18 cellular contexts compared by ENCODE assay signal in genomic region chr11:873723-874122, GRCh38. TPM values are rescaled to one million over a fixed set of nuclear protein-coding genes. Genes with fewer than 3 reads are reported as not detected.
DNase-seq lines count a peak whose midpoint lies in the region; ATAC-seq and TF ChIP-seq lines count a peak whose summit lies in the region.
"Had no signal": no experiment of that assay in that cellular context is flagged by ENCODE, and none has a peak within 500 bp of the region (broad histone marks: within the 10 kb centered on the region; RNA-seq: fewer than 3 reads in every experiment).

No MANE protein-coding gene starts in this region.

- H3K9me3 Mint-ChIP-seq in Calu3 (ENCODE audit: low read depth, unreplicated experiment) (no peaks in the 10 kb centered on the region), nephron progenitor cell (no peaks in the 10 kb centered on the region)
- H3K9me3 Mint-ChIP-seq: CD4-positive, CD25-positive, alpha-beta regulatory T cell had no signal

- DNase-seq in Calu3 (no peak), SJCRH30 (peak; percentile 63 to 80), fibroblast of villous mesenchyme (ENCODE audit: low read depth) (peak; percentile 40), nephron progenitor cell (no peak), NCI-H2107 (lab: John Stamatoyannopoulos, UW) (no peak), amygdala (lab: John Stamatoyannopoulos, UW) (no peak), substantia nigra (lab: John Stamatoyannopoulos, UW) (no peak)
- DNase-seq: ACHN; CD4-positive, CD25-positive, alpha-beta regulatory T cell; DMS153; DMS79 treated with DMSO at 0.1 percent for 48 hours; EL had no signal

- H3K27ac ChIP-seq in SJCRH30 (peak overlapping the region; percentile 84), substantia nigra (ENCODE audit: low read depth, low read length, poor library complexity, severe bottlenecking) (no peak overlapping the region)
- H3K27ac ChIP-seq: BLaER1 treated with 17β-estradiol and CSF1 and Interleukin-3, amounts not matched to agents 10 nM and 100 nM had no signal

- no peaks in the 10 kb centered on the region for H3K27me3 ChIP-seq in SJCRH30
- H3K27me3 ChIP-seq: BLaER1 treated with 17β-estradiol and CSF1 and Interleukin-3, amounts not matched to agents 10 nM and 100 nM had no signal

- TF ChIP-seq CTCF in Calu3 (IDR thresholded peaks at IDR 0.05; ENCODE audit: unreplicated experiment) (no peak), fibroblast of villous mesenchyme (IDR thresholded peaks at IDR 0.05; ENCODE audit: insufficient read depth, low read depth, low read length) (no peak), nephron progenitor cell (IDR thresholded peaks at IDR 0.05) (no peak)

- peaks cover 42% of the 10 kb centered on the region for H3K36me3 Mint-ChIP-seq in Calu3 (ENCODE audit: insufficient read depth, unreplicated experiment)
- H3K36me3 Mint-ChIP-seq in nephron progenitor cell (ENCODE audit: low read depth): peaks cover 31% of the 10 kb centered on the region

- no peaks in the 10 kb centered on the region for H3K27me3 Mint-ChIP-seq in Calu3 (ENCODE audit: unreplicated experiment)
- H3K27me3 Mint-ChIP-seq in nephron progenitor cell (ENCODE audit: low read depth, poor library complexity): no peaks in the 10 kb centered on the region
- H3K27me3 Mint-ChIP-seq: CD4-positive, CD25-positive, alpha-beta regulatory T cell had no signal

- CTCF ChIA-PET in Calu3 (lab: Charles Lee): no interaction called here

- no peak overlapping the region for H3K4me3 Mint-ChIP-seq in Calu3 (ENCODE audit: low read depth, unreplicated experiment)
- H3K4me3 Mint-ChIP-seq in nephron progenitor cell: no peak overlapping the region
- H3K4me3 Mint-ChIP-seq: CD4-positive, CD25-positive, alpha-beta regulatory T cell had no signal

- H3K9me3 ChIP-seq in SJCRH30 (replicated peaks): no peaks in the 10 kb centered on the region
- H3K9me3 ChIP-seq: BLaER1 treated with 17β-estradiol and CSF1 and Interleukin-3, amounts not matched to agents 10 nM and 100 nM had no signal

- H3K27ac Mint-ChIP-seq in Calu3 (ENCODE audit: unreplicated experiment) (no peak overlapping the region), nephron progenitor cell (peak overlapping the region; percentile 66)
- H3K27ac Mint-ChIP-seq: CD4-positive, CD25-positive, alpha-beta regulatory T cell had no signal

- peaks cover 23% of the 10 kb centered on the region for H3K4me1 ChIP-seq in SJCRH30
- H3K4me1 ChIP-seq: BLaER1 treated with 17β-estradiol and CSF1 and Interleukin-3, amounts not matched to agents 10 nM and 100 nM had no signal

- H3K36me3 ChIP-seq in SJCRH30: peaks cover 5% of the 10 kb centered on the region; the same call in 1 of the 2 replicates

- H3K4me1 Mint-ChIP-seq in Calu3 (ENCODE audit: low read depth, unreplicated experiment) (no peaks in the 10 kb centered on the region), nephron progenitor cell (peaks cover 10% of the 10 kb centered on the region)

- ATAC-seq in HG02610 (IDR thresholded peaks at IDR 0.05; ENCODE audit: unreplicated experiment): no peak
- ATAC-seq: HCT116 had no signal

- H3K4me3 ChIP-seq in SJCRH30 (no peak overlapping the region), fibroblast of villous mesenchyme (ENCODE audit: low read depth, low read length) (no peak overlapping the region)
- H3K4me3 ChIP-seq: BLaER1 treated with 17β-estradiol and CSF1 and Interleukin-3, amounts not matched to agents 10 nM and 100 nM had no signal

- intact Hi-C loops in Calu3 (cut with micrococcal nuclease; ENCODE audit: unreplicated experiment): no loop called here

- TSS peak; percentile 16 for BruUV-seq in Calu3 (replicated peaks; lab: Mats Ljungman, UMichigan)

RNA-seq across cellular contexts. Expression of gene TSPAN4, which starts 31.1 kb away (rescaled TPM):
- total RNA-seq in Calu3 (2022) (28.9 and 36.3 TPM in 2 replicates), fibroblast of villous mesenchyme (113 and 126 TPM in 2 replicates)
- total RNA-seq in SJCRH30 (2014; rRNA removed; shearing (Covaris generic)): 26.0 and 26.9 TPM in 2 replicates

RNA-seq across cellular contexts. Expression of gene POLR2L, which starts 31.4 kb away (rescaled TPM):
- total RNA-seq in Calu3 (2022): 107 and 115 TPM in 2 replicates
- 292 and 344 TPM in 2 replicates for total RNA-seq in SJCRH30 (2014; rRNA removed; shearing (Covaris generic))
- 92.4 and 120 TPM in 2 replicates for total RNA-seq in fibroblast of villous mesenchyme

RNA-seq across cellular contexts. Expression of gene CHID1, which starts 36.9 kb away (rescaled TPM):
- total RNA-seq in Calu3 (2022): 134 and 150 TPM in 2 replicates
- 51.4 and 56.7 TPM in 2 replicates for total RNA-seq in SJCRH30 (2014; rRNA removed; shearing (Covaris generic))
- total RNA-seq in fibroblast of villous mesenchyme: 42.2 and 42.3 TPM in 2 replicates

RNA-seq across cellular contexts. Expression of gene CD151, which starts 41.0 kb away (rescaled TPM):
- total RNA-seq in Calu3 (2022): 472 and 482 TPM in 2 replicates
- 122 and 133 TPM in 2 replicates for total RNA-seq in SJCRH30 (2014; rRNA removed; shearing (Covaris generic))
- 218 and 295 TPM in 2 replicates for total RNA-seq in fibroblast of villous mesenchyme

RNA-seq across cellular contexts. Expression of gene CRACR2B, which starts 46.0 kb away (rescaled TPM):
- 33.4 and 35.3 TPM in 2 replicates for total RNA-seq in Calu3 (2022)
- 1.6 and 1.9 TPM in 2 replicates for total RNA-seq in SJCRH30 (2014; rRNA removed; shearing (Covaris generic))
- 0.43 and 0.97 TPM in 2 replicates for total RNA-seq in fibroblast of villous mesenchyme
- total RNA-seq: A172, H4, HT1080 had no signal

Comparison
In these comparisons a context has a peak if more than half of its experiments do, and no peak if none do; other contexts are left out.
1. DNase-seq: peak in SJCRH30 (2 of 2) and fibroblast of villous mesenchyme (single experiment); none in Calu3 (single experiment), nephron progenitor cell (single experiment), NCI-H2107 (single experiment), amygdala (0 of 56) and substantia nigra (0 of 49).